Comparison of ENCODE assay signal across 8 cellular contexts in the genomic region with DNA sequence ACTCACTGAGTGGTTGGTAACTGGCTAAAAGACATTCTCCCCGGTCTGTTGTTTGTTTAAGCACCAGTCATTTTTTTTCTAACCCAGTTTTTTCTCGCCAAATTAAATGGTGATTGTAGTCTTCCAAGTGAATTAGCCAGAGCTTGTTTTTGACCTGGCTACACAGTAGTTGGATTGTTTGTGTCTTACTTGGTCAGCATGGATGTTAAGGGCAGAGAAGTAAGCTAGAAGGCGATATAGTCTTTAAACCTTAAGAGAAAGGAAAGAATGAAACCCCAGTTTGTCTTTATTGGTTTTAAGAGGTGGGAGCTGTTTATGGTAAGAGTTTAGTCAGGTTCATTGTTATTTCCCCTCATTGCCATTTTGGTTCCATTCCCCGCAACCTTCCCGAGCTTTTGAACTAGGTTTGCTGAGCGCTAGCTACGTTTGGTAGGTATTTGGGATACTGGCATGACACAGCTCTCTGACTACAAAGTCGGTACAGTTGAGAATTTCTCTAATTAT. TPM values are rescaled to one million over a fixed set of nuclear protein-coding genes. Genes with fewer than 3 reads are reported as not detected.
DNase-seq lines count a peak whose midpoint lies in the region; ATAC-seq and TF ChIP-seq lines count a peak whose summit lies in the region.

No MANE protein-coding gene starts in this region.

- H3K27ac ChIP-seq in GM23338 (ENCODE audit: low read depth) (no peak overlapping the region), smooth muscle cell (ENCODE audit: low read depth) (peak overlapping the region; percentile 76)

- peaks cover 37% of the 10 kb centered on the region for H3K4me1 ChIP-seq in GM23338 (ENCODE audit: insufficient read depth)
- peaks cover 22% of the 10 kb centered on the region for H3K4me1 ChIP-seq in smooth muscle cell (ENCODE audit: low read depth)

- H3K4me3 Mint-ChIP-seq in GM23338: no peak overlapping the region

- H3K36me3 Mint-ChIP-seq in GM23338 (ENCODE audit: low read depth): peaks cover 23% of the 10 kb centered on the region

- H2AFZ ChIP-seq in GM23338: no peak overlapping the region
- H2AFZ ChIP-seq in smooth muscle cell (ENCODE audit: low read depth): no peak overlapping the region

- peak overlapping the region; percentile 77 for H3K9ac ChIP-seq in smooth muscle cell (ENCODE audit: low read depth)

- ATAC-seq in GM23338 (no peak), SK-N-SH treated with all-trans-retinoic acid at 6 μM for 48 hours (peak; percentile 32), HG03354 (IDR thresholded peaks at IDR 0.05; ENCODE audit: poor library complexity, severe bottlenecking, unreplicated experiment) (no peak), GM19463 (IDR thresholded peaks at IDR 0.05; ENCODE audit: unreplicated experiment) (no peak)

- no peaks in the 10 kb centered on the region for H3K36me3 ChIP-seq in GM23338 (ENCODE audit: insufficient read depth)
- H3K36me3 ChIP-seq in smooth muscle cell (ENCODE audit: low read depth): no peaks in the 10 kb centered on the region

- H3K4me3 ChIP-seq in GM23338 (peak overlapping the region; percentile 97), iPS-11a (ENCODE audit: low read depth, low read length) (peak overlapping the region; percentile 78), smooth muscle cell (peak overlapping the region; percentile 91), lower leg skin (ENCODE audit: low read depth, poor library complexity, severe bottlenecking) (no peak overlapping the region)

- H3K4me2 ChIP-seq in GM23338 (peak overlapping the region; percentile 81), smooth muscle cell (peak overlapping the region; percentile 91)

- H3K27ac Mint-ChIP-seq in GM23338: no peak overlapping the region

- peaks cover 2% of the 10 kb centered on the region for H3K27me3 Mint-ChIP-seq in GM23338 (ENCODE audit: insufficient read depth, low read depth, poor library complexity)

- H3K79me2 ChIP-seq in GM23338 (replicated peaks; ENCODE audit: insufficient read depth): peaks cover 67% of the 10 kb centered on the region
- H3K79me2 ChIP-seq in smooth muscle cell (ENCODE audit: low read depth): peaks cover 68% of the 10 kb centered on the region

- H3F3A ChIP-seq in GM23338 (replicated peaks; ENCODE audit: low read depth) (peaks cover 8% of the 10 kb centered on the region; the same call in 1 of the 2 replicates), smooth muscle cell (ENCODE audit: low read depth) (peaks cover 12% of the 10 kb centered on the region)

- no peaks in the 10 kb centered on the region for H3K9me2 ChIP-seq in GM23338 (ENCODE audit: insufficient read depth)

- intact Hi-C loops in lower leg skin (cut with DNase I; ENCODE audit: low total_unique reads): no loop called here

- TF ChIP-seq POLR2A in lower leg skin (IDR thresholded peaks at IDR 0.05): no peak

- no peaks in the 10 kb centered on the region; the same call in 1 of the 3 replicates for H3K9me3 Mint-ChIP-seq in GM23338

- TF ChIP-seq CTCF in GM23338 (conservative IDR thresholded peaks at IDR 0.05; ENCODE audit: low read depth in 2 of 2): no peak
- no peak for TF ChIP-seq CTCF in smooth muscle cell (IDR thresholded peaks at IDR 0.05; ENCODE audit: borderline replicate concordance, insufficient read depth, poor library complexity, severe bottlenecking)
- no peak for TF ChIP-seq CTCF in lower leg skin (IDR thresholded peaks at IDR 0.05)

- H4K20me1 ChIP-seq in GM23338 (replicated peaks; ENCODE audit: insufficient read depth): peaks cover 7% of the 10 kb centered on the region
- peaks cover 33% of the 10 kb centered on the region for H4K20me1 ChIP-seq in smooth muscle cell (ENCODE audit: low read depth)

- peak; percentile 36 for DNase-seq in GM23338 (ENCODE audit: low spot score)
- no peak for DNase-seq in smooth muscle cell (lab: John Stamatoyannopoulos, UW; ENCODE audit: unreplicated experiment)
- no peak for DNase-seq in NCI-H748 (lab: John Stamatoyannopoulos, UW; ENCODE audit: unreplicated experiment)
- DNase-seq in lower leg skin (ENCODE audit: low spot score in 2 of 2): no peak

- H3K27me3 ChIP-seq in GM23338 (ENCODE audit: insufficient read depth): peaks cover 9% of the 10 kb centered on the region; the same call in 1 of the 2 replicates
- no peaks in the 10 kb centered on the region for H3K27me3 ChIP-seq in smooth muscle cell (ENCODE audit: low read depth)

- H3K9me3 ChIP-seq in smooth muscle cell (replicated peaks; ENCODE audit: low read depth): no peaks in the 10 kb centered on the region

- H3K4me1 Mint-ChIP-seq in GM23338: peaks cover 37% of the 10 kb centered on the region

- 10% methylated on average over 8 of the region's 8 CpGs for WGBS in smooth muscle cell (ENCODE audit: low lambda C conversion rate)
- 30 to 39% methylated on average over 8 of the region's 8 CpGs for WGBS in lower leg skin, 2 donors

TF ChIP-seq in SK-N-SH treated with all-trans-retinoic acid at 6 μM for 48 hours, 23 proteins besides CTCF, POLR2A, EP300 and RAD21 (continues in another document):
- TF ChIP-seq, protein P1, sequence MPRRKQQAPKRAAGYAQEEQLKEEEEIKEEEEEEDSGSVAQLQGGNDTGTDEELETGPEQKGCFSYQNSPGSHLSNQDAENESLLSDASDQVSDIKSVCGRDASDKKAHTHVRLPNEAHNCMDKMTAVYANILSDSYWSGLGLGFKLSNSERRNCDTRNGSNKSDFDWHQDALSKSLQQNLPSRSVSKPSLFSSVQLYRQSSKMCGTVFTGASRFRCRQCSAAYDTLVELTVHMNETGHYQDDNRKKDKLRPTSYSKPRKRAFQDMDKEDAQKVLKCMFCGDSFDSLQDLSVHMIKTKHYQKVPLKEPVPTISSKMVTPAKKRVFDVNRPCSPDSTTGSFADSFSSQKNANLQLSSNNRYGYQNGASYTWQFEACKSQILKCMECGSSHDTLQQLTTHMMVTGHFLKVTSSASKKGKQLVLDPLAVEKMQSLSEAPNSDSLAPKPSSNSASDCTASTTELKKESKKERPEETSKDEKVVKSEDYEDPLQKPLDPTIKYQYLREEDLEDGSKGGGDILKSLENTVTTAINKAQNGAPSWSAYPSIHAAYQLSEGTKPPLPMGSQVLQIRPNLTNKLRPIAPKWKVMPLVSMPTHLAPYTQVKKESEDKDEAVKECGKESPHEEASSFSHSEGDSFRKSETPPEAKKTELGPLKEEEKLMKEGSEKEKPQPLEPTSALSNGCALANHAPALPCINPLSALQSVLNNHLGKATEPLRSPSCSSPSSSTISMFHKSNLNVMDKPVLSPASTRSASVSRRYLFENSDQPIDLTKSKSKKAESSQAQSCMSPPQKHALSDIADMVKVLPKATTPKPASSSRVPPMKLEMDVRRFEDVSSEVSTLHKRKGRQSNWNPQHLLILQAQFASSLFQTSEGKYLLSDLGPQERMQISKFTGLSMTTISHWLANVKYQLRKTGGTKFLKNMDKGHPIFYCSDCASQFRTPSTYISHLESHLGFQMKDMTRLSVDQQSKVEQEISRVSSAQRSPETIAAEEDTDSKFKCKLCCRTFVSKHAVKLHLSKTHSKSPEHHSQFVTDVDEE (CRISPR knock-in tag; IDR thresholded peaks at IDR 0.05): no peak
- TF ChIP-seq PPARA (CRISPR knock-in tag; IDR thresholded peaks at IDR 0.05; ENCODE audit: borderline replicate concordance) (no peak), ZNF70 (CRISPR knock-in tag; IDR thresholded peaks at IDR 0.05) (no peak), OSR1 (CRISPR knock-in tag; IDR thresholded peaks at IDR 0.05) (no peak), ZNF565 (CRISPR knock-in tag; conservative IDR thresholded peaks at IDR 0.05; ENCODE audit: low read depth) (no peak), ZFP3 (CRISPR knock-in tag; IDR thresholded peaks at IDR 0.05) (no peak), ARNTL (CRISPR knock-in tag; IDR thresholded peaks at IDR 0.05; ENCODE audit: borderline replicate concordance, low read depth) (no peak), ZNF8 (CRISPR knock-in tag; IDR thresholded peaks at IDR 0.05) (no peak), ISL1 (CRISPR knock-in tag; IDR thresholded peaks at IDR 0.05) (no peak), SNAI2 (CRISPR knock-in tag; IDR thresholded peaks at IDR 0.05) (no peak), CSDC2 (CRISPR knock-in tag; IDR thresholded peaks at IDR 0.05) (no peak)
- TF ChIP-seq, protein P2, sequence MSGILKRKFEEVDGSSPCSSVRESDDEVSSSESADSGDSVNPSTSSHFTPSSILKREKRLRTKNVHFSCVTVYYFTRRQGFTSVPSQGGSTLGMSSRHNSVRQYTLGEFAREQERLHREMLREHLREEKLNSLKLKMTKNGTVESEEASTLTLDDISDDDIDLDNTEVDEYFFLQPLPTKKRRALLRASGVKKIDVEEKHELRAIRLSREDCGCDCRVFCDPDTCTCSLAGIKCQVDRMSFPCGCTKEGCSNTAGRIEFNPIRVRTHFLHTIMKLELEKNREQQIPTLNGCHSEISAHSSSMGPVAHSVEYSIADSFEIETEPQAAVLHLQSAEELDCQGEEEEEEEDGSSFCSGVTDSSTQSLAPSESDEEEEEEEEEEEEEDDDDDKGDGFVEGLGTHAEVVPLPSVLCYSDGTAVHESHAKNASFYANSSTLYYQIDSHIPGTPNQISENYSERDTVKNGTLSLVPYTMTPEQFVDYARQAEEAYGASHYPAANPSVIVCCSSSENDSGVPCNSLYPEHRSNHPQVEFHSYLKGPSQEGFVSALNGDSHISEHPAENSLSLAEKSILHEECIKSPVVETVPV (CRISPR knock-in tag; IDR thresholded peaks at IDR 0.05): no peak
- TF ChIP-seq, protein P3, sequence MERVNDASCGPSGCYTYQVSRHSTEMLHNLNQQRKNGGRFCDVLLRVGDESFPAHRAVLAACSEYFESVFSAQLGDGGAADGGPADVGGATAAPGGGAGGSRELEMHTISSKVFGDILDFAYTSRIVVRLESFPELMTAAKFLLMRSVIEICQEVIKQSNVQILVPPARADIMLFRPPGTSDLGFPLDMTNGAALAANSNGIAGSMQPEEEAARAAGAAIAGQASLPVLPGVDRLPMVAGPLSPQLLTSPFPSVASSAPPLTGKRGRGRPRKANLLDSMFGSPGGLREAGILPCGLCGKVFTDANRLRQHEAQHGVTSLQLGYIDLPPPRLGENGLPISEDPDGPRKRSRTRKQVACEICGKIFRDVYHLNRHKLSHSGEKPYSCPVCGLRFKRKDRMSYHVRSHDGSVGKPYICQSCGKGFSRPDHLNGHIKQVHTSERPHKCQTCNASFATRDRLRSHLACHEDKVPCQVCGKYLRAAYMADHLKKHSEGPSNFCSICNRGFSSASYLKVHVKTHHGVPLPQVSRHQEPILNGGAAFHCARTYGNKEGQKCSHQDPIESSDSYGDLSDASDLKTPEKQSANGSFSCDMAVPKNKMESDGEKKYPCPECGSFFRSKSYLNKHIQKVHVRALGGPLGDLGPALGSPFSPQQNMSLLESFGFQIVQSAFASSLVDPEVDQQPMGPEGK (CRISPR knock-in tag; IDR thresholded peaks at IDR 0.05; ENCODE audit: borderline replicate concordance): no peak

RNA-seq across cellular contexts. Expression of a gene that starts 2.5 kb away (rescaled TPM):
- 77.2 and 99.2 TPM in 2 replicates for total RNA-seq in GM23338 (2014; rRNA removed; shearing (Covaris generic))
- polyA plus RNA-seq in GM23338 (2016; fragmentation: Nextera tagmentation; extraction: Ambion mirVana) (32.2 and 34.6 TPM in 2 replicates), smooth muscle cell (68.9 and 76.9 TPM in 2 replicates)
- total RNA-seq in smooth muscle cell (90.9 and 107 TPM in 2 replicates), lower leg skin (10 to 100 TPM; 25.7 to 42.3 (median 29.8) TPM)
